Comparison of ENCODE assay signal across 8 cellular contexts in the genomic region with DNA sequence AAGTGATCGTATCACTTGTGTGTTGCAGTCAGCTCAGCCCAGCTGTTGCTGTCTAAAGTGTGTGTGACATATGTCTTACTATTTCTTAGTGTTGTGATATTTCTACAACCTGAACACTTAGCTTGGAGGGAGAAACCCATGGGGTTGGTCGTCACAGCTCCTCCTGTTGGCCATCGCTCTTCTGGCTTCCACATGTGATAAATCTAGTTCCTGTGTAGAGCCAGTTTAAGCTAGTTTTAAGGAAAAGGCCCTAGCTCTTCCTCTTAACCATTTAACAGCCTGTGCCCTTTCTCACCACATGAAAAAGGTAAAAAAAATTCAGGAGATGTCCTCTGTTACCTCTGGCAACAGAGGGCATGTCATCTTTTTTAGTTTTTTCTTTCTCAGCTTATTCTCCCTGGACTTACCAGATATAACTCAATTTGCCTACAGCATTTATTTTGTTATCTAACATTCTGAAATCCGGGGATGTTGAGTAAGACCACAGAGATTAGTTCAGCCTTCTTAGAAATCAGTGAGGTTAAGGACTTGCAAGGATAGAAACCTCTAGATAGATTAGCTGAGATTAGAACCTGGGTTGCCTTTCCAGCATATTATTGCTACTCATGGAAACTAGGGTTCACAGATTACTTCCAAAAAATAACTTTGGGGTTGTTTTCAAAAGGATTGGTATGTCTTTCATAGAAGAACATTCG.
DNase-seq lines count a peak whose midpoint lies in the region; ATAC-seq and TF ChIP-seq lines count a peak whose summit lies in the region.

No MANE protein-coding gene starts in this region.

- no peak overlapping the region for H3K4me3 ChIP-seq in OCI-LY1 (ENCODE audit: low read depth, low read length, poor library complexity, severe bottlenecking)
- no peak overlapping the region for H3K4me3 ChIP-seq in fibroblast of lung (replicated peaks in 1 of 4; ENCODE audit: control extremely low read depth in 1 of 4, insufficient read depth in 1 of 4, low read depth in 3 of 4, low read length in 4 of 4)

- H4K20me1 ChIP-seq in OCI-LY1 (ENCODE audit: insufficient read depth, low read length) (no peaks in the 10 kb centered on the region), fibroblast of lung (ENCODE audit: control insufficient read depth, extremely low read depth, insufficient read depth, low read length) (no peaks in the 10 kb centered on the region)

- H3K4me1 ChIP-seq in OCI-LY1 (ENCODE audit: insufficient read depth, low read length, severe bottlenecking) (no peaks in the 10 kb centered on the region), fibroblast of lung (ENCODE audit: control insufficient read depth, extremely low read depth, insufficient read depth, low read length) (no peaks in the 10 kb centered on the region)

- no peaks in the 10 kb centered on the region for H3K4me1 Mint-ChIP-seq in stimulated activated naive CD8-positive, alpha-beta T cell treated with anti-CD3 and anti-CD28 coated beads, Interleukin-15, Interleukin-2, amounts not matched to agents 100 ng/mL and 50 ng/mL, for 24 hours (ENCODE audit: low read depth)
- H3K4me1 Mint-ChIP-seq in activated T-cell treated with anti-CD3 and anti-CD28 coated beads, Interleukin-2, amount 50 U/mL, for 4 hours (ENCODE audit: low read depth) = peaks cover 4% of the 10 kb centered on the region

- H3K4me2 ChIP-seq in OCI-LY1 (ENCODE audit: low read length) (no peak overlapping the region), fibroblast of lung (ENCODE audit: extremely low read depth, insufficient read depth, low read length) (no peak overlapping the region)

- no peaks in the 10 kb centered on the region for H3K9me3 Mint-ChIP-seq in stimulated activated naive CD8-positive, alpha-beta T cell treated with anti-CD3 and anti-CD28 coated beads, Interleukin-15, Interleukin-2, amounts not matched to agents 100 ng/mL and 50 ng/mL, for 24 hours
- no peaks in the 10 kb centered on the region for H3K9me3 Mint-ChIP-seq in activated T-cell treated with anti-CD3 and anti-CD28 coated beads, Interleukin-2, amount 50 U/mL, for 4 hours

- H3K36me3 Mint-ChIP-seq in stimulated activated naive CD8-positive, alpha-beta T cell treated with anti-CD3 and anti-CD28 coated beads, Interleukin-15, Interleukin-2, amounts not matched to agents 100 ng/mL and 50 ng/mL, for 24 hours (ENCODE audit: low read depth) = peaks cover 69% of the 10 kb centered on the region
- peaks cover 36% of the 10 kb centered on the region for H3K36me3 Mint-ChIP-seq in activated T-cell treated with anti-CD3 and anti-CD28 coated beads, Interleukin-2, amount 50 U/mL, for 4 hours (ENCODE audit: insufficient read depth)

- H3K9me3 ChIP-seq in OCI-LY1 (ENCODE audit: low read length) = no peaks in the 10 kb centered on the region
- no peaks in the 10 kb centered on the region for H3K9me3 ChIP-seq in fibroblast of lung (ENCODE audit: control insufficient read depth, insufficient read depth, low read depth, low read length)

- no peaks in the 10 kb centered on the region for H3K9me2 ChIP-seq in OCI-LY1 (ENCODE audit: low read depth, low read length)

- peak overlapping the region; percentile 40 for H3K27ac Mint-ChIP-seq in stimulated activated naive CD8-positive, alpha-beta T cell treated with anti-CD3 and anti-CD28 coated beads, Interleukin-15, Interleukin-2, amounts not matched to agents 100 ng/mL and 50 ng/mL, for 24 hours

- TF ChIP-seq CTCF in OCI-LY1 (IDR thresholded peaks at IDR 0.05; ENCODE audit: low read length) (peak; percentile 60), fibroblast of lung (conservative IDR thresholded peaks at IDR 0.05 in 1 of 2, IDR thresholded peaks at IDR 0.05 in 1 of 2; ENCODE audit: low read depth in 1 of 2, low read length in 2 of 2) (peak; percentile 26 to 43)

- H3K27ac ChIP-seq in OCI-LY1 (ENCODE audit: low read depth, low read length, poor library complexity, severe bottlenecking) = peak overlapping the region; percentile 30
- no peak overlapping the region for H3K27ac ChIP-seq in fibroblast of lung (ENCODE audit: insufficient read depth, low read length)

- H3K36me3 ChIP-seq in OCI-LY1 (ENCODE audit: insufficient read depth, low read length) (peaks cover 66% of the 10 kb centered on the region), fibroblast of lung (ENCODE audit: control insufficient read depth, insufficient read depth, low read length) (peaks cover 6% of the 10 kb centered on the region)

- H3K9ac ChIP-seq in OCI-LY1 (ENCODE audit: low read length) (no peak overlapping the region), fibroblast of lung (ENCODE audit: insufficient read depth, low read length) (no peak overlapping the region)

- no peaks in the 10 kb centered on the region for H3K27me3 Mint-ChIP-seq in stimulated activated naive CD8-positive, alpha-beta T cell treated with anti-CD3 and anti-CD28 coated beads, Interleukin-15, Interleukin-2, amounts not matched to agents 100 ng/mL and 50 ng/mL, for 24 hours
- H3K27me3 Mint-ChIP-seq in activated T-cell treated with anti-CD3 and anti-CD28 coated beads, Interleukin-2, amount 50 U/mL, for 4 hours (ENCODE audit: low read depth) = no peaks in the 10 kb centered on the region

- no peak for ATAC-seq in stimulated activated naive CD8-positive, alpha-beta T cell treated with anti-CD3 and anti-CD28 coated beads, Interleukin-15, Interleukin-2, amounts not matched to agents 100 U/mL and 50 U/mL, for 24 hours
- no peak for ATAC-seq in GM18858 (IDR thresholded peaks at IDR 0.05; ENCODE audit: unreplicated experiment)
- ATAC-seq in activated T-cell treated with anti-CD3 and anti-CD28 coated beads, Interleukin-2, amount 50 U/mL, for 4 hours = no peak

- H3K79me2 ChIP-seq in OCI-LY1 (ENCODE audit: insufficient read depth, low read length) = no peaks in the 10 kb centered on the region
- H3K79me2 ChIP-seq in fibroblast of lung (ENCODE audit: control insufficient read depth, insufficient read depth, low read length) = no peaks in the 10 kb centered on the region

- H3K4me3 Mint-ChIP-seq in stimulated activated naive CD8-positive, alpha-beta T cell treated with anti-CD3 and anti-CD28 coated beads, Interleukin-15, Interleukin-2, amounts not matched to agents 100 ng/mL and 50 ng/mL, for 24 hours = no peak overlapping the region
- H3K4me3 Mint-ChIP-seq in activated T-cell treated with anti-CD3 and anti-CD28 coated beads, Interleukin-2, amount 50 U/mL, for 4 hours = no peak overlapping the region

- no peak for DNase-seq in stimulated activated naive CD8-positive, alpha-beta T cell treated with anti-CD3 and anti-CD28 coated beads, Interleukin-15, Interleukin-2, amounts not matched to agents 100 U/mL and 50 U/mL, for 24 hours
- DNase-seq in fibroblast of lung (ENCODE audit: low read depth in 2 of 2) (peak in 1 of 2 donors; percentile 47), hepatic stellate cell (ENCODE audit: low spot score) (no peak), superior temporal gyrus (ENCODE audit: extremely low spot score) (no peak)
- no peak for DNase-seq in activated T-cell treated with anti-CD3 and anti-CD28 coated beads, Interleukin-2, amount 50 U/mL, for 4 hours

- H2AFZ ChIP-seq in OCI-LY1 (ENCODE audit: low read length) (no peak overlapping the region), fibroblast of lung (ENCODE audit: low read length) (no peak overlapping the region)

- H3K27me3 ChIP-seq in OCI-LY1 (ENCODE audit: insufficient read depth, low read length) = no peaks in the 10 kb centered on the region
- no peaks in the 10 kb centered on the region for H3K27me3 ChIP-seq in fibroblast of lung (ENCODE audit: control insufficient read depth, insufficient read depth, low read length)

- H3F3A ChIP-seq in OCI-LY1 (ENCODE audit: insufficient read depth, low read length) = no peaks in the 10 kb centered on the region; the same call in 1 of the 2 replicates
